In the genomic region with DNA sequence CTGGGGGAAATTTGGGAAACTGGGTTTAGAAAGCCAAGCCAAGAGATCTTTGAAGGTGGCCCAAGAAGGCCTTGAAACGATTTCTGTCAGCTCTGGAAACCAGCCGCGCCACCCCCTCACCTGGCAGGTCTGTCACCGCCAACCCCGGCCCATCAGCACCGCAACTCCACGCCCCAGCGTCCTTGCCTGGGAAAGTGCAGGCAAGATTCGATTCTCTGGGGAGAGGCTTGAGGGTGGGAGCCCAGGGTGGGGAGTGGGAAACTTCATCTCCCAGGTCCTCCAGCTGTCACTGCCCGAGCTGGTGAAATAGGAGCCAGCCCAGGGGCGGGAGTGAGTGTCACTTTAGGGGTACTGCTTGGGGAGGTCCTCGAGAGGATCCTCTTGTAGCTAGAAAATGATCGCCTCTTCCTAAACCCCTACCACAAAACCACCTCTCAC, we compare ENCODE assay signal across 8 cellular contexts. TPM values are rescaled to one million over a fixed set of nuclear protein-coding genes. Genes with fewer than 3 reads are reported as not detected.
DNase-seq lines count a peak whose midpoint lies in the region; ATAC-seq and TF ChIP-seq lines count a peak whose summit lies in the region.

No MANE protein-coding gene starts in this region.

- H3K4me1 ChIP-seq in testis = peaks cover 9% of the 10 kb centered on the region

- H3K36me3 Mint-ChIP-seq in activated T-helper 2 cell treated with anti-CD3 and anti-CD28 coated beads, Interferon-gamma antibody, Interleukin-2, Interleukin-4, amounts not matched to agents 10 μg/mL and 5 μg/mL and 100 μg/mL, durations not matched to agents 14 hours and 24 hours and 36 hours (ENCODE audit: low read depth) = no peaks in the 10 kb centered on the region
- H3K36me3 Mint-ChIP-seq in immature natural killer cell = peaks cover 0 to 10% (median 0%) of the 10 kb centered on the region in 3 donors

- peaks cover 3% of the 10 kb centered on the region for H3K4me1 Mint-ChIP-seq in activated T-helper 2 cell treated with anti-CD3 and anti-CD28 coated beads, Interferon-gamma antibody, Interleukin-2, Interleukin-4, amounts not matched to agents 10 μg/mL and 5 μg/mL and 100 μg/mL, durations not matched to agents 14 hours and 24 hours and 36 hours (ENCODE audit: low read depth)
- H3K4me1 Mint-ChIP-seq in immature natural killer cell = peaks cover 5 to 9% of the 10 kb centered on the region in 2 donors

- H3K9me3 ChIP-seq in testis = no peaks in the 10 kb centered on the region

- peaks cover 29% of the 10 kb centered on the region for H3K27me3 Mint-ChIP-seq in activated T-helper 2 cell treated with anti-CD3 and anti-CD28 coated beads, Interferon-gamma antibody, Interleukin-2, Interleukin-4, amounts not matched to agents 10 μg/mL and 5 μg/mL and 100 μg/mL, durations not matched to agents 14 hours and 24 hours and 36 hours (ENCODE audit: low read depth)
- peaks cover 0 to 12% (median 10%) of the 10 kb centered on the region in 3 donors for H3K27me3 Mint-ChIP-seq in immature natural killer cell (ENCODE audit: low read depth in 3 of 3)

- H3K4me3 Mint-ChIP-seq in activated T-helper 2 cell treated with anti-CD3 and anti-CD28 coated beads, Interferon-gamma antibody, Interleukin-2, Interleukin-4, amounts not matched to agents 10 μg/mL and 5 μg/mL and 100 μg/mL, durations not matched to agents 14 hours and 24 hours and 36 hours (ENCODE audit: low read depth) = peak overlapping the region; percentile 67
- H3K4me3 Mint-ChIP-seq in immature natural killer cell = peak overlapping the region; percentile 59 to 81 (median 70)

- peak overlapping the region; percentile 51 to 63 for H3K4me3 ChIP-seq in testis

- TF ChIP-seq POLR2A in testis (IDR thresholded peaks at IDR 0.05) = no peak

- DNase-seq in NCI-H1436 (lab: John Stamatoyannopoulos, UW) (peak; percentile 17), NCI-H1436 treated with DMSO at 0.1 percent for 48 hours (lab: John Stamatoyannopoulos, UW) (no peak), immature natural killer cell (no peak), testis (no peak), SW480 (ENCODE audit: low spot score) (no peak), NCI-H1694 (lab: John Stamatoyannopoulos, UW) (no peak)
- no peak for DNase-seq in activated T-helper 2 cell treated with anti-CD3 and anti-CD28 coated beads, Interferon-gamma antibody, Interleukin-2, Interleukin-4, amounts not matched to agents 10 μg/mL and 5 μg/mL and 100 μg/mL, durations not matched to agents 14 hours and 24 hours and 36 hours (ENCODE audit: low spot score)

- 8 to 28% methylated on average over 2 to 13 of the region's 13 CpGs for WGBS in testis, 2 donors

- no peak for TF ChIP-seq CTCF in testis (IDR thresholded peaks at IDR 0.05)

- no peak overlapping the region for H3K27ac ChIP-seq in testis

- H3K9me3 Mint-ChIP-seq in activated T-helper 2 cell treated with anti-CD3 and anti-CD28 coated beads, Interferon-gamma antibody, Interleukin-2, Interleukin-4, amounts not matched to agents 10 μg/mL and 5 μg/mL and 100 μg/mL, durations not matched to agents 14 hours and 24 hours and 36 hours = no peaks in the 10 kb centered on the region
- no peaks in the 10 kb centered on the region for H3K9me3 Mint-ChIP-seq in immature natural killer cell

- H3K27me3 ChIP-seq in testis = no peaks in the 10 kb centered on the region

- H3K27ac Mint-ChIP-seq in activated T-helper 2 cell treated with anti-CD3 and anti-CD28 coated beads, Interferon-gamma antibody, Interleukin-2, Interleukin-4, amounts not matched to agents 10 μg/mL and 5 μg/mL and 100 μg/mL, durations not matched to agents 14 hours and 24 hours and 36 hours = no peak overlapping the region
- H3K27ac Mint-ChIP-seq in immature natural killer cell = peak overlapping the region in 2 of 6 donors; percentile 20 to 24

- no peaks in the 10 kb centered on the region for H3K36me3 ChIP-seq in testis (ENCODE audit: low read depth, missing control alignments)

- peak; percentile 23 for ATAC-seq in HG03342 (IDR thresholded peaks at IDR 0.05; ENCODE audit: unreplicated experiment)

- intact Hi-C loops in activated T-helper 2 cell treated with anti-CD3 and anti-CD28 coated beads, Interferon-gamma antibody, Interleukin-2, Interleukin-4, amounts not matched to agents 10 μg/mL and 5 μg/mL and 100 μg/mL, durations not matched to agents 14 hours and 24 hours and 36 hours (cut with micrococcal nuclease) = loop anchor here (2.0 to 5.0 kb wide), 3 partner anchors 56 to 101 kb away; a partner anchor contains a TSS
- intact Hi-C loops in testis (cut with DNase I; ENCODE audit: low total_unique reads) = no loop called here

RNA-seq across cellular contexts. Expression of a gene that starts 2.2 kb away (rescaled TPM):
- not detected in 2 replicates for total RNA-seq in activated T-helper 2 cell treated with anti-CD3 and anti-CD28 coated beads, Interferon-gamma antibody, Interleukin-2, Interleukin-4, amounts not matched to agents 10 μg/mL and 5 μg/mL and 100 μg/mL, durations not matched to agents 14 hours and 24 hours and 36 hours
- polyA plus RNA-seq in immature natural killer cell (1 to 10 TPM in 2 of 3 donors, not detected in 1; 1.5 to 2.3 TPM), testis (ENCODE audit: insufficient read depth, low read depth, low replicate concordance) (2.9 TPM)
- 1 to 10 TPM; 2.4 to 3.3 TPM for total RNA-seq in testis
